ENCODE assay signal across 37 cellular contexts in the genomic region with DNA sequence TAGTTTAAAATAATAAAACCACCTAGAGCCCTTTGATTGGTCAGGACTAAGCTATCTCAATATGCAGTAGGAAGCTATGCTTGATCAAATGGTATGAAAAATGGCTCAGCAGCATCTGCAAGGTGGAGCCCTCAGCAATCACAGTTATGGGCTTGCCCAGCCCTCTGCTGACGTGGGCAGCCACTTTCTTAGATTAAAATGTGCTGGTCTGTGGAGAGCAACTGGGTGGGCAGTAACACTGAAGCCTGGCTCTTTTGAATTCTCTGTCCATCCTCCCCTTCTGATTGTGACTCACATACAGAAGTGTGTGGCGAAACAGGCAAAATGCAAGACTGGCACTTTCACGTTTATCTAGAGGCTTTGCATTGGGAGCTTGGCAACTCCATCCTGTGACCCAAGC.
"Had no signal": no experiment of that assay in that cellular context is flagged by ENCODE, and none has a peak within 500 bp of the region (broad histone marks: within the 10 kb centered on the region; RNA-seq: fewer than 3 reads in every experiment).

No MANE protein-coding gene starts in this region.

- H3K27ac Mint-ChIP-seq: activated B cell treated with CpG ODN at 0.5 μM for 24 hours; activated CD4-positive, alpha-beta memory T cell treated with anti-CD3 and anti-CD28 coated beads for 36 hours; activated CD4-positive, alpha-beta T cell treated with anti-CD3 and anti-CD28 coated beads for 36 hours; activated CD4-positive, alpha-beta T cell treated with anti-CD3 and anti-CD28 coated beads, Interleukin-2, amount 10 ng/mL, durations not matched to agents 24 days and 14 days; activated CD8-positive, alpha-beta memory T cell treated with anti-CD3 and anti-CD28 coated beads, Interleukin-2, amount 10 ng/mL, durations not matched to agents 7 days and 5 days; activated CD8-positive, alpha-beta T cell treated with anti-CD3 and anti-CD28 coated beads, Interleukin-2, amount 10 ng/mL, durations not matched to agents 7 days and 5 days; activated naive CD4-positive, alpha-beta T cell treated with anti-CD3 and anti-CD28 coated beads for 36 hours; activated naive CD4-positive, alpha-beta T cell treated with anti-CD3 and anti-CD28 coated beads, Interleukin-2, amount 50 U/mL, for 24 hours; activated naive CD8-positive, alpha-beta T cell treated with anti-CD3 and anti-CD28 coated beads for 36 hours; activated naive CD8-positive, alpha-beta T cell treated with anti-CD3 and anti-CD28 coated beads, Interleukin-2, amount 50 U/mL, for 24 hours; activated T-helper 1 cell treated with anti-CD3 and anti-CD28 coated beads, Interleukin-12 subunit alpha, Interleukin-12 subunit beta, Interleukin-2, Interleukin-4 antibody, amounts not matched to agents 30 ng/mL and 10 ng/mL and 1 ng/mL, durations not matched to agents 14 hours and 24 hours and 36 hours; activated T-helper 2 cell treated with anti-CD3 and anti-CD28 coated beads, Interferon-gamma antibody, Interleukin-2, Interleukin-4, amounts not matched to agents 10 μg/mL and 5 μg/mL and 100 μg/mL, durations not matched to agents 14 hours and 24 hours and 36 hours; effector memory CD8-positive, alpha-beta T cell; T-helper 17 cell; T-helper 2 cell treated with Interferon-gamma antibody and Interleukin-4, amounts not matched to agents 5 μg/mL and 100 μg/mL, for 36 hours had no signal

- H3K9me3 Mint-ChIP-seq: activated CD4-positive, alpha-beta T cell treated with anti-CD3 and anti-CD28 coated beads, Interleukin-2, amount 10 ng/mL, durations not matched to agents 24 days and 14 days; activated T-helper 1 cell treated with anti-CD3 and anti-CD28 coated beads, Interleukin-12 subunit alpha, Interleukin-12 subunit beta, Interleukin-2, Interleukin-4 antibody, amounts not matched to agents 30 ng/mL and 10 ng/mL and 1 ng/mL, durations not matched to agents 14 hours and 24 hours and 36 hours; activated T-helper 2 cell treated with anti-CD3 and anti-CD28 coated beads, Interferon-gamma antibody, Interleukin-2, Interleukin-4, amounts not matched to agents 10 μg/mL and 5 μg/mL and 100 μg/mL, durations not matched to agents 14 hours and 24 hours and 36 hours; T-helper 2 cell treated with Interferon-gamma antibody and Interleukin-4, amounts not matched to agents 5 μg/mL and 100 μg/mL, for 36 hours had no signal

- H3K4me1 ChIP-seq: adrenal gland, body of pancreas, foreskin keratinocyte had no signal

- FAIRE-seq: colon, endometrium, endothelial cell of umbilical vein had no signal

- H3K4me3 Mint-ChIP-seq: activated B cell treated with CpG ODN at 0.5 μM for 24 hours; activated CD4-positive, alpha-beta memory T cell treated with anti-CD3 and anti-CD28 coated beads for 36 hours; activated CD4-positive, alpha-beta T cell treated with anti-CD3 and anti-CD28 coated beads for 36 hours; activated CD4-positive, alpha-beta T cell treated with anti-CD3 and anti-CD28 coated beads, Interleukin-2, amount 10 ng/mL, durations not matched to agents 24 days and 14 days; activated CD8-positive, alpha-beta memory T cell treated with anti-CD3 and anti-CD28 coated beads, Interleukin-2, amount 10 ng/mL, durations not matched to agents 7 days and 5 days; activated CD8-positive, alpha-beta T cell treated with anti-CD3 and anti-CD28 coated beads, Interleukin-2, amount 10 ng/mL, durations not matched to agents 7 days and 5 days; activated naive CD4-positive, alpha-beta T cell treated with anti-CD3 and anti-CD28 coated beads for 36 hours; activated naive CD4-positive, alpha-beta T cell treated with anti-CD3 and anti-CD28 coated beads, Interleukin-2, amount 50 U/mL, for 24 hours; activated naive CD8-positive, alpha-beta T cell treated with anti-CD3 and anti-CD28 coated beads for 36 hours; activated naive CD8-positive, alpha-beta T cell treated with anti-CD3 and anti-CD28 coated beads, Interleukin-2, amount 50 U/mL, for 24 hours; activated T-helper 1 cell treated with anti-CD3 and anti-CD28 coated beads, Interleukin-12 subunit alpha, Interleukin-12 subunit beta, Interleukin-2, Interleukin-4 antibody, amounts not matched to agents 30 ng/mL and 10 ng/mL and 1 ng/mL, durations not matched to agents 14 hours and 24 hours and 36 hours; effector memory CD8-positive, alpha-beta T cell; T-helper 17 cell; T-helper 2 cell treated with Interferon-gamma antibody and Interleukin-4, amounts not matched to agents 5 μg/mL and 100 μg/mL, for 36 hours had no signal

- H3K27me3 Mint-ChIP-seq: activated B cell treated with CpG ODN at 0.5 μM for 24 hours; activated CD4-positive, alpha-beta memory T cell treated with anti-CD3 and anti-CD28 coated beads for 36 hours; activated CD4-positive, alpha-beta T cell treated with anti-CD3 and anti-CD28 coated beads for 36 hours; activated CD4-positive, alpha-beta T cell treated with anti-CD3 and anti-CD28 coated beads, Interleukin-2, amount 10 ng/mL, durations not matched to agents 24 days and 14 days; activated CD8-positive, alpha-beta memory T cell treated with anti-CD3 and anti-CD28 coated beads, Interleukin-2, amount 10 ng/mL, durations not matched to agents 7 days and 5 days; activated naive CD4-positive, alpha-beta T cell treated with anti-CD3 and anti-CD28 coated beads, Interleukin-2, amount 50 U/mL, for 24 hours; activated naive CD8-positive, alpha-beta T cell treated with anti-CD3 and anti-CD28 coated beads for 36 hours; activated naive CD8-positive, alpha-beta T cell treated with anti-CD3 and anti-CD28 coated beads, Interleukin-2, amount 50 U/mL, for 24 hours; T-helper 17 cell had no signal

- H3K9me3 ChIP-seq: adrenal gland, gastrocnemius medialis had no signal

- H3K36me3 Mint-ChIP-seq: activated CD8-positive, alpha-beta memory T cell treated with anti-CD3 and anti-CD28 coated beads, Interleukin-2, amount 10 ng/mL, durations not matched to agents 7 days and 5 days had no signal

- ATAC-seq: activated CD4-positive, alpha-beta T cell treated with anti-CD3 and anti-CD28 coated beads for 36 hours; activated CD8-positive, alpha-beta memory T cell treated with anti-CD3 and anti-CD28 coated beads, Interleukin-2, amount 10 ng/mL, durations not matched to agents 7 days and 5 days; activated CD8-positive, alpha-beta T cell treated with anti-CD3 and anti-CD28 coated beads, Interleukin-2, amount 10 ng/mL, durations not matched to agents 7 days and 5 days; activated naive CD8-positive, alpha-beta T cell treated with anti-CD3 and anti-CD28 coated beads, Interleukin-2, amount 50 U/mL, for 24 hours; body of pancreas; effector memory CD8-positive, alpha-beta T cell; foreskin keratinocyte; gastrocnemius medialis; heart left ventricle; T-helper 17 cell had no signal

- H3K27ac ChIP-seq: adrenal gland, body of pancreas, epithelial cell of prostate, foreskin keratinocyte, gastrocnemius medialis, heart left ventricle, WERI-Rb-1 had no signal

- H3K4me3 ChIP-seq: adrenal gland, body of pancreas, gastrocnemius medialis, heart left ventricle had no signal

- DNase-seq: activated B cell treated with CpG ODN at 0.5 μM for 24 hours; activated CD4-positive, alpha-beta memory T cell treated with anti-CD3 and anti-CD28 coated beads for 36 hours; activated CD4-positive, alpha-beta T cell treated with anti-CD3 and anti-CD28 coated beads for 36 hours; activated CD4-positive, alpha-beta T cell treated with anti-CD3 and anti-CD28 coated beads, Interleukin-2, amount 10 ng/mL, durations not matched to agents 24 days and 14 days; activated CD4-positive, CD25-positive, alpha-beta regulatory T cell treated with anti-CD3 and anti-CD28 coated beads, Interleukin-2, amount 50 U/mL, for 72 hours; activated CD8-positive, alpha-beta memory T cell treated with anti-CD3 and anti-CD28 coated beads, Interleukin-2, amount 10 ng/mL, durations not matched to agents 7 days and 5 days; activated CD8-positive, alpha-beta memory T cell treated with anti-CD3 and anti-CD28 coated beads, Interleukin-2, amount 50 U/mL, for 4 hours; activated CD8-positive, alpha-beta T cell treated with anti-CD3 and anti-CD28 coated beads, Interleukin-2, amount 10 ng/mL, durations not matched to agents 7 days and 5 days; activated effector memory CD4-positive, alpha-beta T cell treated with anti-CD3 and anti-CD28 coated beads, Interleukin-2, amount 50 U/mL, for 16 hours; activated naive CD4-positive, alpha-beta T cell treated with anti-CD3 and anti-CD28 coated beads for 36 hours; activated naive CD8-positive, alpha-beta T cell treated with anti-CD3 and anti-CD28 coated beads for 36 hours; activated naive CD8-positive, alpha-beta T cell treated with anti-CD3 and anti-CD28 coated beads, Interleukin-2, amount 50 U/mL, for 24 hours; activated T-cell treated with anti-CD3 and anti-CD28 coated beads, Interleukin-2, amount 50 U/mL, for 1 hour; activated T-cell treated with anti-CD3 and anti-CD28 coated beads, Interleukin-2, amount 50 U/mL, for 48 hours; adrenal gland; aorta; body of pancreas; cortex of kidney; dermis blood vessel endothelial cell; effector CD4-positive, alpha-beta T cell; effector memory CD8-positive, alpha-beta T cell; foreskin keratinocyte; gastrocnemius medialis; glutamatergic neuron; heart left ventricle; T-helper 1 cell; T-helper 17 cell; T1000; WERI-Rb-1 had no signal

- H3K4me1 Mint-ChIP-seq: activated B cell treated with CpG ODN at 0.5 μM for 24 hours; activated CD4-positive, alpha-beta T cell treated with anti-CD3 and anti-CD28 coated beads, Interleukin-2, amount 10 ng/mL, durations not matched to agents 24 days and 14 days; activated CD8-positive, alpha-beta memory T cell treated with anti-CD3 and anti-CD28 coated beads, Interleukin-2, amount 10 ng/mL, durations not matched to agents 7 days and 5 days had no signal

- H3K27me3 ChIP-seq: adrenal gland, body of pancreas, foreskin keratinocyte, gastrocnemius medialis, heart left ventricle had no signal

- H3K36me3 ChIP-seq: adrenal gland, gastrocnemius medialis, heart left ventricle, WERI-Rb-1 had no signal
